Comparison of ENCODE assay signal across 18 cellular contexts in genomic region chr5:174736777-174737176, GRCh38. TPM values are rescaled to one million over a fixed set of nuclear protein-coding genes. Genes with fewer than 3 reads are reported as not detected.
A peak's percentile ranks its signal among the peaks of the same experiment; 100 is the strongest.
DNase-seq lines count a peak whose midpoint lies in the region; ATAC-seq, FAIRE-seq and TF ChIP-seq lines count a peak whose summit lies in the region.
"Had no signal": no experiment of that assay in that cellular context is flagged by ENCODE, and none has a peak within 500 bp of the region (broad histone marks: within the 10 kb centered on the region; RNA-seq: fewer than 3 reads in every experiment).

No MANE protein-coding gene starts in this region.

- no peak overlapping the region for H3K4me2 ChIP-seq in IMR-90 (ENCODE audit: low read depth, low read length)
- no peak overlapping the region for H3K4me2 ChIP-seq in neural progenitor cell

- H3K56ac ChIP-seq in IMR-90 (ENCODE audit: extremely low read depth, insufficient read depth, low read length), result no peak overlapping the region

- H3K79me1 ChIP-seq in IMR-90 (ENCODE audit: low read depth in 1 of 2, low read length in 2 of 2), result no peaks in the 10 kb centered on the region

- no peak overlapping the region; the same call in 2 of the 3 replicates for H2BK15ac ChIP-seq in IMR-90 (ENCODE audit: low read depth, low read length)

- H4K20me1 ChIP-seq in IMR-90 (ENCODE audit: insufficient read depth, low read length) (no peaks in the 10 kb centered on the region), neural progenitor cell (ENCODE audit: low read depth) (peaks cover 28% of the 10 kb centered on the region)

- CTCF ChIA-PET in IMR-90 (lab: Yijun Ruan, JAX), result interaction anchor here (0.8 to 1.9 kb wide), 4 partner anchors 15 to 423 kb away, joined by 3 to 8 read pairs (median 4); no protein-coding TSS in a partner anchor

- H3K79me2 ChIP-seq in neural progenitor cell (ENCODE audit: low read depth), result no peaks in the 10 kb centered on the region

- H2AFZ ChIP-seq in IMR-90 (replicated peaks; ENCODE audit: low read length, poor library complexity) (no peak overlapping the region), neural progenitor cell (replicated peaks) (no peak overlapping the region)

- H3F3A ChIP-seq in neural progenitor cell (ENCODE audit: low read depth), result peaks cover 29% of the 10 kb centered on the region

- H3K27ac ChIP-seq in IMR-90 (ENCODE audit: insufficient read depth, low read length) (no peak overlapping the region), neural progenitor cell (no peak overlapping the region), small intestine (ENCODE audit: low read depth in 1 of 2, low read length in 1 of 2) (no peak overlapping the region)
- H3K27ac ChIP-seq: A549 had no signal

- in situ Hi-C loops in IMR-90 (cut with MboI; ENCODE audit: low sequenced_read_pairs), result loop anchor here (25.0 kb wide), 1 partner anchor 324 kb away; no protein-coding TSS in a partner anchor

- dilution Hi-C loops in IMR-90 (cut with HindIII; ENCODE audit: low sequenced_read_pairs, unreplicated experiment), result no loop called here

- no peak for FAIRE-seq in GM12892 (lab: Jason Lieb, UNC)
- FAIRE-seq in small intestine (lab: Jason Lieb, UNC), result no peak
- FAIRE-seq: A549 had no signal

- H3K4ac ChIP-seq in IMR-90 (ENCODE audit: low read depth, low read length), result peak overlapping the region; percentile 63

- peak overlapping the region; percentile 39 to 42; a peak in 1 of 4 replicates for H4K8ac ChIP-seq in IMR-90 (ENCODE audit: low read depth in 2 of 2, low read length in 2 of 2)

- H3K9me3 ChIP-seq in IMR-90 (ENCODE audit: control insufficient read depth, insufficient read depth, low read length), result peaks cover 4% of the 10 kb centered on the region; the same call in 1 of the 2 replicates
- no peaks in the 10 kb centered on the region for H3K9me3 ChIP-seq in neural progenitor cell (ENCODE audit: low read depth)
- H3K9me3 ChIP-seq in small intestine (ENCODE audit: control insufficient read depth, low read depth), result no peaks in the 10 kb centered on the region
- H3K9me3 ChIP-seq: A549, MG63 had no signal

- H3K4me1 Mint-ChIP-seq in neural progenitor cell (peaks cover 57% of the 10 kb centered on the region), CD14-positive monocyte (peaks cover 2% of the 10 kb centered on the region)

- H3K9ac ChIP-seq in IMR-90 (ENCODE audit: low read depth, low read length) (no peak overlapping the region), neural progenitor cell (no peak overlapping the region)

- no peak overlapping the region for H2BK20ac ChIP-seq in IMR-90 (ENCODE audit: low read depth, low read length)

- H3K27me3 ChIP-seq in IMR-90 (ENCODE audit: control insufficient read depth, insufficient read depth, low read length) (peaks cover 18% of the 10 kb centered on the region), neural progenitor cell (peaks cover 67% of the 10 kb centered on the region), small intestine (ENCODE audit: control insufficient read depth in 2 of 2, insufficient read depth in 2 of 2, low read length in 2 of 2) (peaks cover 15 to 31% of the 10 kb centered on the region in 2 donors)

- H3K27me3 Mint-ChIP-seq in neural progenitor cell (ENCODE audit: insufficient read depth, low read depth) (peaks cover 22% of the 10 kb centered on the region), CD14-positive monocyte (ENCODE audit: low read depth in 3 of 3) (peaks cover 66 to 77% (median 70%) of the 10 kb centered on the region in 3 donors)

- intact Hi-C loops in IMR-90 (cut with micrococcal nuclease), result loop anchor here (1.0 to 5.0 kb wide), 5 partner anchors 56 to 409 kb away; no protein-coding TSS in a partner anchor
- intact Hi-C loops in CD14-positive monocyte (cut with micrococcal nuclease), result no loop called here

- H2AK5ac ChIP-seq in IMR-90 (ENCODE audit: low read depth, low read length), result peak overlapping the region; percentile 65; the same call in 1 of the 2 replicates

- no peak for ATAC-seq in IMR-90 (ENCODE audit: low read depth)
- ATAC-seq: CD8-positive, alpha-beta T cell had no signal

- H3K36me3 Mint-ChIP-seq in neural progenitor cell (no peaks in the 10 kb centered on the region), CD14-positive monocyte (peaks cover 0 to 3% of the 10 kb centered on the region in 2 donors)
- H3K36me3 Mint-ChIP-seq: CD8-positive, alpha-beta T cell had no signal

- H3K9me1 ChIP-seq in IMR-90 (ENCODE audit: insufficient read depth, low read length), result no peaks in the 10 kb centered on the region; the same call in 1 of the 2 replicates

- no peak overlapping the region for H4K5ac ChIP-seq in IMR-90 (ENCODE audit: low read depth, low read length)

- H3K9me3 Mint-ChIP-seq in neural progenitor cell, result peaks cover 2% of the 10 kb centered on the region
- H3K9me3 Mint-ChIP-seq in CD14-positive monocyte, result peaks cover 0 to 29% (median 9%) of the 10 kb centered on the region in 7 donors

- no peak for TF ChIP-seq RAD21 in IMR-90 (IDR thresholded peaks at IDR 0.05; ENCODE audit: low read length)

- peak overlapping the region; percentile 43; the same call in 1 of the 2 replicates for H3K18ac ChIP-seq in IMR-90 (ENCODE audit: low read depth, low read length)

- H3K4me3 Mint-ChIP-seq in neural progenitor cell, result peak overlapping the region; percentile 14
- peak overlapping the region in 1 of 2 donors; percentile 80 for H3K4me3 Mint-ChIP-seq in CD14-positive monocyte
- H3K4me3 Mint-ChIP-seq: CD8-positive, alpha-beta T cell; HFFc6 had no signal

- H3K4me3 ChIP-seq in IMR-90 (ENCODE audit: insufficient read depth, low read depth, low read length) (no peak overlapping the region), neural progenitor cell (no peak overlapping the region), small intestine (ENCODE audit: low read depth in 1 of 2, low read length in 2 of 2) (no peak overlapping the region)
- H3K4me3 ChIP-seq: A549, MG63 had no signal

- H3K14ac ChIP-seq in IMR-90 (replicated peaks; ENCODE audit: low read depth, low read length), result no peak overlapping the region

- H3K4me1 ChIP-seq in IMR-90 (ENCODE audit: control insufficient read depth, insufficient read depth, low read length), result peaks cover 6% of the 10 kb centered on the region
- peaks cover 37% of the 10 kb centered on the region for H3K4me1 ChIP-seq in neural progenitor cell
- no peaks in the 10 kb centered on the region for H3K4me1 ChIP-seq in small intestine (ENCODE audit: control insufficient read depth in 2 of 2, insufficient read depth in 1 of 2, low read depth in 1 of 2, low read length in 1 of 2)
- H3K4me1 ChIP-seq: A549 had no signal

- H3K36me3 ChIP-seq in IMR-90 (ENCODE audit: control insufficient read depth, insufficient read depth, low read length) (peaks cover 2% of the 10 kb centered on the region; the same call in 1 of the 2 replicates), neural progenitor cell (no peaks in the 10 kb centered on the region), small intestine (ENCODE audit: control insufficient read depth in 2 of 2, insufficient read depth in 2 of 2, low read length in 2 of 2) (no peaks in the 10 kb centered on the region)
- H3K36me3 ChIP-seq: MG63 had no signal

- H2AK9ac ChIP-seq in IMR-90 (replicated peaks; ENCODE audit: low read depth, low read length, poor library complexity), result no peak overlapping the region

- WGBS in IMR-90 (ENCODE audit: extremely low coverage in 2 of 2, insufficient read length in 1 of 2), 2 experiments, result 71% methylated on average over 1 of the region's 1 CpG; no CpG with 5 or more reads in 1 of the 2 experiments
- WGBS in small intestine, 3 donors, result 43 to 49% (median 48%) methylated on average over 1 of the region's 1 CpG

- peak overlapping the region; percentile 24 for H2BK5ac ChIP-seq in IMR-90 (ENCODE audit: low read depth, low read length, poor library complexity, severe bottlenecking)

- H3K27ac Mint-ChIP-seq in neural progenitor cell (no peak overlapping the region), CD14-positive monocyte (no peak overlapping the region)
- H3K27ac Mint-ChIP-seq: CD8-positive, alpha-beta T cell; H9; HFFc6 had no signal

- TF ChIP-seq CTCF in IMR-90 (conservative IDR thresholded peaks at IDR 0.05; ENCODE audit: low read depth, low read length), result no peak
- TF ChIP-seq CTCF in neural progenitor cell (IDR thresholded peaks at IDR 0.05), result no peak
- TF ChIP-seq CTCF in CD14-positive monocyte (IDR thresholded peaks at IDR 0.05), result no peak

- H3K23ac ChIP-seq in IMR-90 (ENCODE audit: low read depth, low read length), result no peak overlapping the region

- no TSS peak for BruUV-seq in IMR-90 (replicated peaks; lab: Mats Ljungman, UMichigan)

- no peak for TF ChIP-seq POLR2A in IMR-90 (IDR thresholded peaks at IDR 0.05; ENCODE audit: low read depth, low read length)
- TF ChIP-seq POLR2A in GM12892 (IDR thresholded peaks at IDR 0.05; ENCODE audit: low read depth, low read length), result no peak

- peak overlapping the region; percentile 49; the same call in 1 of the 2 replicates for H2BK120ac ChIP-seq in IMR-90 (ENCODE audit: low read depth, low read length)

- peak overlapping the region; percentile 9; the same call in 1 of the 2 replicates for H4K91ac ChIP-seq in IMR-90 (ENCODE audit: insufficient read depth, low read depth, low read length)

- DNase-seq in IMR-90 (no peak), islet precursor cell (peak; percentile 56), neural progenitor cell (ENCODE audit: low spot score) (no peak), GM12892 (ENCODE audit: insufficient read length) (no peak), CD14-positive monocyte (ENCODE audit: low spot score) (no peak), small intestine (no peak)
- DNase-seq in stimulated activated CD4-positive, alpha-beta T cell treated with anti-CD3 and anti-CD28 coated beads, Interleukin-4, amount 100 ng/mL, for 24 hours, result no peak
- DNase-seq: CD8-positive, alpha-beta T cell; DMS153; HFFc6; KG1; NCI-H1694; NCI-H2029 treated with DMSO at 0.1 percent for 48 hours; NCI-H446 treated with DMSO at 0.1 percent for 48 hours; NK-92 treated with Interleukin-12 subunit alpha and Interleukin-12 subunit beta, amount 100 ng/mL, for 24 hours had no signal

- POLR2A ChIA-PET in IMR-90 (lab: Charles Lee; ENCODE audit: unreplicated experiment), result interaction anchor here (0.6 kb wide), 1 partner anchor 25 kb away, joined by 3 read pairs; no protein-coding TSS in a partner anchor

TF ChIP-seq in IMR-90, 13 proteins besides CTCF, POLR2A, EP300 and RAD21 (continues in another document):
- TF ChIP-seq SMC3 (IDR thresholded peaks at IDR 0.05; ENCODE audit: low read depth, low read length) (no peak), MAFK (IDR thresholded peaks at IDR 0.05; ENCODE audit: low read depth, low read length) (no peak), FOS (IDR thresholded peaks at IDR 0.05; ENCODE audit: low read depth, low read length) (no peak), MXI1 (IDR thresholded peaks at IDR 0.05; ENCODE audit: borderline replicate concordance, low read depth, low read length) (no peak), NFE2L2 (IDR thresholded peaks at IDR 0.05; ENCODE audit: low read depth, low read length) (no peak)

RNA-seq across cellular contexts. Expression of gene MSX2, which starts 12.4 kb away (rescaled TPM):
- 1.9 and 2.2 TPM in 2 replicates for total RNA-seq in IMR-90 (2012; rRNA removed)
- 3.7 and 4.0 TPM in 2 replicates for polyA plus RNA-seq in IMR-90 (2012; rRNA removed)
- 2.1 and 4.0 TPM in 2 replicates for polyA plus RNA-seq in IMR-90 (2012; cell fraction: cytosol; rRNA removed)
- 2.7 and 3.5 TPM in 2 replicates for polyA plus RNA-seq in IMR-90 (2012; cell fraction: nucleus; rRNA removed; ENCODE audit: low replicate concordance)
- 0.30 and 0.93 TPM in 2 replicates for total RNA-seq in neural progenitor cell (ENCODE audit: low replicate concordance)
- not detected for polyA plus RNA-seq in GM12892 (2012; ENCODE audit: missing spikeins)
- under 1 TPM in 1 of 2 donors, not detected in 1; 0.14 TPM for polyA plus RNA-seq in CD14-positive monocyte
- under 1 TPM in 1 of 3 donors, not detected in 2; 0.46 TPM for polyA plus RNA-seq in small intestine
- total RNA-seq: CD8-positive, alpha-beta T cell; HFFc6 had no signal
